ENCODE assay signal across 19 cellular contexts in the genomic region with DNA sequence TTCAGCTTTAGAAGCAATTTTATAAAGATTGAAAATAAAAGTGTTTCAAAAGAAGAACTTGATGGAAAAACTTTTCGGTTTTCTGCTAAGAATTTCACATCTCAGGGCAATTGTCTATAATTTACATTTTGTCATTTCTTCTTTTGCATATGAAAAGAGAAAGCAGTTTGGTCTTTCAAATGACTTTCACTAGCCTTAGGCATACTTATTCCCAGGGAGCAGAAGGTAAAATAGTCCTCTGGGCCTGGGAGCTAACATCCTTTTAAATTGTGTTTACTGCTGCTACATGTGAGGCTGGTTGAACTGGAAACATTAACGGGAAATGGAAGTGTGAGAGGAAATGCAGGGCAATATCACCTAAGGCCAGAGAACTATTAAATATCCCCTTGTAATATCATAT. TPM values are rescaled to one million over a fixed set of nuclear protein-coding genes. Genes with fewer than 3 reads are reported as not detected.
A peak's percentile ranks its signal among the peaks of the same experiment; 100 is the strongest.
DNase-seq lines count a peak whose midpoint lies in the region; ATAC-seq and TF ChIP-seq lines count a peak whose summit lies in the region.
"Had no signal": no experiment of that assay in that cellular context is flagged by ENCODE, and none has a peak within 500 bp of the region (broad histone marks: within the 10 kb centered on the region; RNA-seq: fewer than 3 reads in every experiment).

No MANE protein-coding gene starts in this region.

- no peak overlapping the region for H4K5ac ChIP-seq in mesendoderm (ENCODE audit: low read length)

- no TSS peak for BruUV-seq in PC-9 (replicated peaks; lab: Mats Ljungman, UMichigan)

- H3K9me2 ChIP-seq in PC-9 (ENCODE audit: insufficient read depth), result no peaks in the 10 kb centered on the region

- H2BK120ac ChIP-seq in mesendoderm (ENCODE audit: low read depth, low read length), result no peak overlapping the region

- 0% methylated on average over 2 of the region's 2 CpGs for WGBS in HUES64
- no CpG with 5 or more reads among the region's 2 CpGs for WGBS in mesendoderm (ENCODE audit: extremely low coverage, insufficient coverage, low lambda C conversion rate)

- no peak for ATAC-seq in HG03460 (IDR thresholded peaks at IDR 0.05; ENCODE audit: unreplicated experiment)

- H2AK5ac ChIP-seq in mesendoderm (ENCODE audit: low read length), result no peak overlapping the region

- POLR2A ChIA-PET in PC-9 (lab: Charles Lee; ENCODE audit: unreplicated experiment), result no interaction called here

- H3K9ac ChIP-seq in HUES64 (ENCODE audit: low read depth, low read length), result peak overlapping the region; percentile 58; the same call in 1 of the 2 replicates
- H3K9ac ChIP-seq in mesendoderm (ENCODE audit: low read length), result no peak overlapping the region

- H2AFZ ChIP-seq in PC-9, result no peak overlapping the region

- no peaks in the 10 kb centered on the region for H3K36me3 Mint-ChIP-seq in endothelial cell (ENCODE audit: low read depth, unreplicated experiment)

- H3K27me3 Mint-ChIP-seq in endothelial cell (ENCODE audit: unreplicated experiment), result peaks cover 2% of the 10 kb centered on the region
- H3K27me3 Mint-ChIP-seq: CD4-positive, alpha-beta T cell had no signal

- no peak overlapping the region for H2BK5ac ChIP-seq in mesendoderm (ENCODE audit: low read length)

- H3K9me3 Mint-ChIP-seq in endothelial cell (ENCODE audit: unreplicated experiment), result no peaks in the 10 kb centered on the region

- H3K4me1 Mint-ChIP-seq in endothelial cell (ENCODE audit: unreplicated experiment), result peaks cover 29% of the 10 kb centered on the region

- H3K27ac Mint-ChIP-seq in endothelial cell (ENCODE audit: unreplicated experiment), result peak overlapping the region; percentile 19
- H3K27ac Mint-ChIP-seq: CD4-positive, alpha-beta T cell had no signal

- intact Hi-C loops in PC-9 (cut with micrococcal nuclease; ENCODE audit: unreplicated experiment), result no loop called here

- no peaks in the 10 kb centered on the region for H4K20me1 ChIP-seq in PC-9 (ENCODE audit: insufficient read depth)

- no peak overlapping the region for H3K4ac ChIP-seq in mesendoderm (ENCODE audit: low read depth, low read length)

- H3K36me3 ChIP-seq in HUES64 (ENCODE audit: insufficient read depth, low read length) (no peaks in the 10 kb centered on the region), mesendoderm (ENCODE audit: control insufficient read depth, insufficient read depth, low read length) (no peaks in the 10 kb centered on the region), PC-9 (ENCODE audit: low read depth) (no peaks in the 10 kb centered on the region)
- H3K36me3 ChIP-seq: BE2C, SJSA1 had no signal

- H3K4me1 ChIP-seq in HUES64 (ENCODE audit: insufficient read depth, low read length) (peaks cover 57% of the 10 kb centered on the region), mesendoderm (ENCODE audit: control insufficient read depth, low read depth, low read length) (peaks cover 11% of the 10 kb centered on the region), PC-9 (replicated peaks; ENCODE audit: insufficient read depth) (no peaks in the 10 kb centered on the region)
- H3K4me1 ChIP-seq: BE2C, SJSA1 had no signal

- CTCF ChIA-PET in PC-9 (lab: Charles Lee), result no interaction called here

- TF ChIP-seq CTCF in endothelial cell (IDR thresholded peaks at IDR 0.05; ENCODE audit: unreplicated experiment) (no peak), PC-9 (conservative IDR thresholded peaks at IDR 0.05) (no peak)

- H2BK15ac ChIP-seq in mesendoderm (replicated peaks; ENCODE audit: low read depth), result no peak overlapping the region

- no peak overlapping the region for H3K18ac ChIP-seq in mesendoderm (ENCODE audit: low read length)

- H3K4me3 Mint-ChIP-seq in endothelial cell (ENCODE audit: unreplicated experiment), result no peak overlapping the region
- H3K4me3 Mint-ChIP-seq: CD4-positive, alpha-beta T cell had no signal

- peak overlapping the region; percentile 27 for H3K4me3 ChIP-seq in HUES64 (ENCODE audit: low read length)
- no peak overlapping the region for H3K4me3 ChIP-seq in mesendoderm (ENCODE audit: low read length)
- no peak overlapping the region for H3K4me3 ChIP-seq in PC-9
- H3K4me3 ChIP-seq: SJSA1 had no signal

- H3K27ac ChIP-seq in HUES64 (ENCODE audit: low read depth, low read length), result peak overlapping the region; percentile 99
- H3K27ac ChIP-seq in mesendoderm (ENCODE audit: low read depth, low read length), result peak overlapping the region; percentile 1
- H3K27ac ChIP-seq in PC-9, result no peak overlapping the region
- H3K27ac ChIP-seq: 22Rv1, SJSA1 had no signal

- no peak overlapping the region for H3K56ac ChIP-seq in mesendoderm (ENCODE audit: low read length)

- H3K79me1 ChIP-seq in mesendoderm (ENCODE audit: low read length), result no peaks in the 10 kb centered on the region

- H3K9me3 ChIP-seq in HUES64 (ENCODE audit: insufficient read depth, low read depth, low read length) (peaks cover 13% of the 10 kb centered on the region), PC-9 (ENCODE audit: insufficient read depth, low read depth) (no peaks in the 10 kb centered on the region)
- H3K9me3 ChIP-seq: BE2C, SJSA1 had no signal

- DNase-seq in DMS 273 (lab: John Stamatoyannopoulos, UW; ENCODE audit: unreplicated experiment) (peak; percentile 26), DMS 273 treated with DMSO at 0.1 percent for 48 hours (lab: John Stamatoyannopoulos, UW) (no peak), endothelial cell (ENCODE audit: low spot score) (no peak), mesendoderm (peak; percentile 32), PC-9 (no peak)
- no peak for DNase-seq in activated CD4-positive, CD25-positive, alpha-beta regulatory T cell treated with anti-CD3 and anti-CD28 coated beads, Interleukin-2, amount 50 U/mL, for 72 hours
- DNase-seq: BE2C; Calu3; CD4-positive, alpha-beta T cell; DMS79; NCI-H2171 treated with DMSO at 0.1 percent for 48 hours; NCI-H510A; OCI-M1; RPMI8226 had no signal

- no peak overlapping the region for H3K23ac ChIP-seq in mesendoderm (ENCODE audit: low read length)

- no peaks in the 10 kb centered on the region for H3F3A ChIP-seq in PC-9 (ENCODE audit: insufficient read depth, low read depth)

- H3K4me2 ChIP-seq in mesendoderm (ENCODE audit: low read length) (no peak overlapping the region), PC-9 (no peak overlapping the region)

- H3K79me2 ChIP-seq in mesendoderm (ENCODE audit: control insufficient read depth, insufficient read depth, low read length) (no peaks in the 10 kb centered on the region), PC-9 (ENCODE audit: low read depth) (no peaks in the 10 kb centered on the region)

- no peaks in the 10 kb centered on the region for H3K27me3 ChIP-seq in HUES64 (ENCODE audit: insufficient read depth, low read length)
- no peaks in the 10 kb centered on the region for H3K27me3 ChIP-seq in mesendoderm (ENCODE audit: insufficient read depth, low read length, poor library complexity)
- no peaks in the 10 kb centered on the region for H3K27me3 ChIP-seq in PC-9 (ENCODE audit: insufficient read depth, low read depth)
- H3K27me3 ChIP-seq: BE2C, SJSA1 had no signal

- no peak overlapping the region for H4K8ac ChIP-seq in mesendoderm (ENCODE audit: low read depth, low read length)

RNA-seq across cellular contexts. Expression of gene MYO3B, which starts 37.1 kb away (rescaled TPM):
- 0.65 TPM for polyA plus RNA-seq in HUES64 (2013, experiment 1 of 2)
- 0.89 TPM for polyA plus RNA-seq in HUES64 (2013, experiment 2 of 2)
- total RNA-seq in endothelial cell (ENCODE audit: unreplicated experiment) (1.3 TPM), PC-9 (2021) (5.3 and 6.7 TPM in 2 replicates)
- 1.2 TPM for polyA plus RNA-seq in mesendoderm (2013, experiment 1 of 2)
- polyA plus RNA-seq in mesendoderm (2013, experiment 2 of 2), result 1.1 TPM
- total RNA-seq: CD4-positive, alpha-beta T cell; HT1080; SJSA1 had no signal

Comparison
In these comparisons a context has a peak if more than half of its experiments do, and no peak if none do; other contexts are left out.
1. DNase-seq: peak in DMS 273 (single experiment) and mesendoderm (single experiment); none in DMS 273 treated with DMSO at 0.1 percent for 48 hours (single experiment), endothelial cell (single experiment), activated CD4-positive, CD25-positive, alpha-beta regulatory T cell treated with anti-CD3 and anti-CD28 coated beads, Interleukin-2, amount 50 U/mL, for 72 hours (single experiment) and PC-9 (0 of 2).